1 cellular context compared by ENCODE assay signal in the genomic region with DNA sequence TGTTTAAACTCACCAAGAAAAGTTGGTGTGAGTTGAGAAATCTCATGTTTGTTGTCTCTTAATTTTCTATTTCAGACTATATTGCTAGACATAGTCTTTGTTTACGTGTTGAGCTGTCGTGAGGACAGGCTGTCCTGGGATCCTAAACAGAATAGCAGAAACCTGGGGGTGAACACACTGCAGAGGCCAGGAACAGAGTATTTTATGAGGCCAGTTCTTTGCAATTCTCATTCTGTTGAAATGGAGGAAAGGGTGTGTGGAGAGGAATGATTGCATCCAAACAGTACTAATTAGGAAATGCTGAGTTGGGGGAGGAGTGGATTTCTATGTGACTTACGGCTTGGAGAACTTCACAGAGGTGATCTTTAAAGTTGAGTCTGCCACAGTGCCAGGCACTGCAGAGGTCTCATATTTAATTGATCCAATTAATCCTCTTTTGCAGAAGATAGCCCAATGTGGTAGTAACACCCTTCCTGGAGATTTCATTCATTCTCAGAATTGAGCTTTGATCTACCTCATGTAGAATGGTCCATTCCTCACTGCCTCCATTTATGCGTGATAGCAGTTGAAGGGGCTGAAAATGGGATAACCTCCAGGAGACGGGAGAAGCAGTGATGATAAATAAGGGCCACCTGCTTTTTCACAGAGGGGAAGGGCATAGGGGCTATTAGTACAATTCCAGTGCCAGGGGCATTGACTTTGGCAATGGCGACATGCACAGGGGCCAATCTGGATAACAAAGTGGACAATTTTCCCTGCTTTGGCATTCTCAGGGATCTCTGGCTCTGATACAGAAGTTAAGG.
TF ChIP-seq lines count a peak whose summit lies in the region.

No MANE protein-coding gene starts in this region.

TF ChIP-seq in HEK293, 187 proteins besides CTCF, POLR2A, EP300 and RAD21 (continued from another document):
- TF ChIP-seq, protein P1, sequence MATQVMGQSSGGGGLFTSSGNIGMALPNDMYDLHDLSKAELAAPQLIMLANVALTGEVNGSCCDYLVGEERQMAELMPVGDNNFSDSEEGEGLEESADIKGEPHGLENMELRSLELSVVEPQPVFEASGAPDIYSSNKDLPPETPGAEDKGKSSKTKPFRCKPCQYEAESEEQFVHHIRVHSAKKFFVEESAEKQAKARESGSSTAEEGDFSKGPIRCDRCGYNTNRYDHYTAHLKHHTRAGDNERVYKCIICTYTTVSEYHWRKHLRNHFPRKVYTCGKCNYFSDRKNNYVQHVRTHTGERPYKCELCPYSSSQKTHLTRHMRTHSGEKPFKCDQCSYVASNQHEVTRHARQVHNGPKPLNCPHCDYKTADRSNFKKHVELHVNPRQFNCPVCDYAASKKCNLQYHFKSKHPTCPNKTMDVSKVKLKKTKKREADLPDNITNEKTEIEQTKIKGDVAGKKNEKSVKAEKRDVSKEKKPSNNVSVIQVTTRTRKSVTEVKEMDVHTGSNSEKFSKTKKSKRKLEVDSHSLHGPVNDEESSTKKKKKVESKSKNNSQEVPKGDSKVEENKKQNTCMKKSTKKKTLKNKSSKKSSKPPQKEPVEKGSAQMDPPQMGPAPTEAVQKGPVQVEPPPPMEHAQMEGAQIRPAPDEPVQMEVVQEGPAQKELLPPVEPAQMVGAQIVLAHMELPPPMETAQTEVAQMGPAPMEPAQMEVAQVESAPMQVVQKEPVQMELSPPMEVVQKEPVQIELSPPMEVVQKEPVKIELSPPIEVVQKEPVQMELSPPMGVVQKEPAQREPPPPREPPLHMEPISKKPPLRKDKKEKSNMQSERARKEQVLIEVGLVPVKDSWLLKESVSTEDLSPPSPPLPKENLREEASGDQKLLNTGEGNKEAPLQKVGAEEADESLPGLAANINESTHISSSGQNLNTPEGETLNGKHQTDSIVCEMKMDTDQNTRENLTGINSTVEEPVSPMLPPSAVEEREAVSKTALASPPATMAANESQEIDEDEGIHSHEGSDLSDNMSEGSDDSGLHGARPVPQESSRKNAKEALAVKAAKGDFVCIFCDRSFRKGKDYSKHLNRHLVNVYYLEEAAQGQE (tag by site-specific recombination; IDR thresholded peaks at IDR 0.05), result no peak
- TF ChIP-seq ZNF549 (tag by site-specific recombination; IDR thresholded peaks at IDR 0.05), result no peak
- TF ChIP-seq, protein P2, sequence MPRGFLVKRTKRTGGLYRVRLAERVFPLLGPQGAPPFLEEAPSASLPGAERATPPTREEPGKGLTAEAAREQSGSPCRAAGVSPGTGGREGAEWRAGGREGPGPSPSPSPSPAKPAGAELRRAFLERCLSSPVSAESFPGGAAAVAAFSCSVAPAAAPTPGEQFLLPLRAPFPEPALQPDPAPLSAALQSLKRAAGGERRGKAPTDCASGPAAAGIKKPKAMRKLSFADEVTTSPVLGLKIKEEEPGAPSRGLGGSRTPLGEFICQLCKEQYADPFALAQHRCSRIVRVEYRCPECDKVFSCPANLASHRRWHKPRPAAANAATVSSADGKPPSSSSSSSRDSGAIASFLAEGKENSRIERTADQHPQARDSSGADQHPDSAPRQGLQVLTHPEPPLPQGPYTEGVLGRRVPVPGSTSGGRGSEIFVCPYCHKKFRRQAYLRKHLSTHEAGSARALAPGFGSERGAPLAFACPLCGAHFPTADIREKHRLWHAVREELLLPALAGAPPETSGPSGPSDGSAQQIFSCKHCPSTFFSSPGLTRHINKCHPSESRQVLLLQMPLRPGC (tag by site-specific recombination; IDR thresholded peaks at IDR 0.05), result no peak
- no peak for TF ChIP-seq ZNF426 (tag by site-specific recombination; IDR thresholded peaks at IDR 0.05)
- TF ChIP-seq ZNF211 (tag by site-specific recombination; IDR thresholded peaks at IDR 0.05; ENCODE audit: low read depth), result no peak
- TF ChIP-seq ZNF626 (tag by site-specific recombination; IDR thresholded peaks at IDR 0.05), result no peak
- TF ChIP-seq SP2 (tag by site-specific recombination; IDR thresholded peaks at IDR 0.05), result no peak
- TF ChIP-seq ZNF133 (tag by site-specific recombination; IDR thresholded peaks at IDR 0.05), result no peak
- TF ChIP-seq ZNF621 (tag by site-specific recombination; IDR thresholded peaks at IDR 0.05), result no peak
- TF ChIP-seq, protein P3, sequence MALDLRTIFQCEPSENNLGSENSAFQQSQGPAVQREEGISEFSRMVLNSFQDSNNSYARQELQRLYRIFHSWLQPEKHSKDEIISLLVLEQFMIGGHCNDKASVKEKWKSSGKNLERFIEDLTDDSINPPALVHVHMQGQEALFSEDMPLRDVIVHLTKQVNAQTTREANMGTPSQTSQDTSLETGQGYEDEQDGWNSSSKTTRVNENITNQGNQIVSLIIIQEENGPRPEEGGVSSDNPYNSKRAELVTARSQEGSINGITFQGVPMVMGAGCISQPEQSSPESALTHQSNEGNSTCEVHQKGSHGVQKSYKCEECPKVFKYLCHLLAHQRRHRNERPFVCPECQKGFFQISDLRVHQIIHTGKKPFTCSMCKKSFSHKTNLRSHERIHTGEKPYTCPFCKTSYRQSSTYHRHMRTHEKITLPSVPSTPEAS (tag by site-specific recombination; IDR thresholded peaks at IDR 0.05), result no peak
- TF ChIP-seq ZNF140 (tag by site-specific recombination; IDR thresholded peaks at IDR 0.05), result no peak
- TF ChIP-seq, protein P4, sequence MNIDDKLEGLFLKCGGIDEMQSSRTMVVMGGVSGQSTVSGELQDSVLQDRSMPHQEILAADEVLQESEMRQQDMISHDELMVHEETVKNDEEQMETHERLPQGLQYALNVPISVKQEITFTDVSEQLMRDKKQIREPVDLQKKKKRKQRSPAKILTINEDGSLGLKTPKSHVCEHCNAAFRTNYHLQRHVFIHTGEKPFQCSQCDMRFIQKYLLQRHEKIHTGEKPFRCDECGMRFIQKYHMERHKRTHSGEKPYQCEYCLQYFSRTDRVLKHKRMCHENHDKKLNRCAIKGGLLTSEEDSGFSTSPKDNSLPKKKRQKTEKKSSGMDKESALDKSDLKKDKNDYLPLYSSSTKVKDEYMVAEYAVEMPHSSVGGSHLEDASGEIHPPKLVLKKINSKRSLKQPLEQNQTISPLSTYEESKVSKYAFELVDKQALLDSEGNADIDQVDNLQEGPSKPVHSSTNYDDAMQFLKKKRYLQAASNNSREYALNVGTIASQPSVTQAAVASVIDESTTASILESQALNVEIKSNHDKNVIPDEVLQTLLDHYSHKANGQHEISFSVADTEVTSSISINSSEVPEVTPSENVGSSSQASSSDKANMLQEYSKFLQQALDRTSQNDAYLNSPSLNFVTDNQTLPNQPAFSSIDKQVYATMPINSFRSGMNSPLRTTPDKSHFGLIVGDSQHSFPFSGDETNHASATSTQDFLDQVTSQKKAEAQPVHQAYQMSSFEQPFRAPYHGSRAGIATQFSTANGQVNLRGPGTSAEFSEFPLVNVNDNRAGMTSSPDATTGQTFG (tag by site-specific recombination; IDR thresholded peaks at IDR 0.05; ENCODE audit: borderline replicate concordance), result no peak
- TF ChIP-seq ZNF585B (tag by site-specific recombination; IDR thresholded peaks at IDR 0.05), result no peak
- TF ChIP-seq REPIN1 (tag by site-specific recombination; IDR thresholded peaks at IDR 0.05; ENCODE audit: low read depth), result no peak
- no peak for TF ChIP-seq ZSCAN30 (tag by site-specific recombination; IDR thresholded peaks at IDR 0.05)
- no peak for TF ChIP-seq ZNF157 (tag by site-specific recombination; IDR thresholded peaks at IDR 0.05)
- TF ChIP-seq, protein P5, sequence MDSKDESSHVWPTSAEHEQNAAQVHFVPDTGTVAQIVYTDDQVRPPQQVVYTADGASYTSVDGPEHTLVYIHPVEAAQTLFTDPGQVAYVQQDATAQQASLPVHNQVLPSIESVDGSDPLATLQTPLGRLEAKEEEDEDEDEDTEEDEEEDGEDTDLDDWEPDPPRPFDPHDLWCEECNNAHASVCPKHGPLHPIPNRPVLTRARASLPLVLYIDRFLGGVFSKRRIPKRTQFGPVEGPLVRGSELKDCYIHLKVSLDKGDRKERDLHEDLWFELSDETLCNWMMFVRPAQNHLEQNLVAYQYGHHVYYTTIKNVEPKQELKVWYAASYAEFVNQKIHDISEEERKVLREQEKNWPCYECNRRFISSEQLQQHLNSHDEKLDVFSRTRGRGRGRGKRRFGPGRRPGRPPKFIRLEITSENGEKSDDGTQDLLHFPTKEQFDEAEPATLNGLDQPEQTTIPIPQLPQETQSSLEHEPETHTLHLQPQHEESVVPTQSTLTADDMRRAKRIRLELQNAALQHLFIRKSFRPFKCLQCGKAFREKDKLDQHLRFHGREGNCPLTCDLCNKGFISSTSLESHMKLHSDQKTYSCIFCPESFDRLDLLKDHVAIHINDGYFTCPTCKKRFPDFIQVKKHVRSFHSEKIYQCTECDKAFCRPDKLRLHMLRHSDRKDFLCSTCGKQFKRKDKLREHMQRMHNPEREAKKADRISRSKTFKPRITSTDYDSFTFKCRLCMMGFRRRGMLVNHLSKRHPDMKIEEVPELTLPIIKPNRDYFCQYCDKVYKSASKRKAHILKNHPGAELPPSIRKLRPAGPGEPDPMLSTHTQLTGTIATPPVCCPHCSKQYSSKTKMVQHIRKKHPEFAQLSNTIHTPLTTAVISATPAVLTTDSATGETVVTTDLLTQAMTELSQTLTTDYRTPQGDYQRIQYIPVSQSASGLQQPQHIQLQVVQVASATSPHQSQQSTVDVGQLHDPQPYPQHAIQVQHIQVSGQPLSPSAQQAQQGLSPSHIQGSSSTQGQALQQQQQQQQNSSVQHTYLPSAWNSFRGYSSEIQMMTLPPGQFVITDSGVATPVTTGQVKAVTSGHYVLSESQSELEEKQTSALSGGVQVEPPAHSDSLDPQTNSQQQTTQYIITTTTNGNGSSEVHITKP (tag by site-specific recombination; IDR thresholded peaks at IDR 0.05), result peak; percentile 75
- no peak for TF ChIP-seq ZEB2 (tag by site-specific recombination; IDR thresholded peaks at IDR 0.05)
- TF ChIP-seq ZNF274 (IDR thresholded peaks at IDR 0.05; ENCODE audit: low read length), result no peak
- no peak for TF ChIP-seq ZNF274 (tag by site-specific recombination; IDR thresholded peaks at IDR 0.05; ENCODE audit: borderline replicate concordance)
- no peak for TF ChIP-seq ZNF521 (tag by site-specific recombination; IDR thresholded peaks at IDR 0.05)
- TF ChIP-seq ZNF433 (tag by site-specific recombination; IDR thresholded peaks at IDR 0.05; ENCODE audit: low read depth), result no peak
- peak; percentile 36; the same call in 1 of the 2 replicates for TF ChIP-seq ZBTB20 (tag by site-specific recombination; IDR thresholded peaks at IDR 0.05)
- TF ChIP-seq, protein P6, sequence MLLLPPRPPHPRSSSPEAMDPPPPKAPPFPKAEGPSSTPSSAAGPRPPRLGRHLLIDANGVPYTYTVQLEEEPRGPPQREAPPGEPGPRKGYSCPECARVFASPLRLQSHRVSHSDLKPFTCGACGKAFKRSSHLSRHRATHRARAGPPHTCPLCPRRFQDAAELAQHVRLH (tag by site-specific recombination; IDR thresholded peaks at IDR 0.05), result no peak
- no peak for TF ChIP-seq ZNF571 (tag by site-specific recombination; IDR thresholded peaks at IDR 0.05)
- no peak for TF ChIP-seq ZNF707 (tag by site-specific recombination; IDR thresholded peaks at IDR 0.05)
- no peak for TF ChIP-seq ZNF16 (tag by site-specific recombination; IDR thresholded peaks at IDR 0.05; ENCODE audit: low read depth)
- TF ChIP-seq ZNF366 (tag by site-specific recombination; conservative IDR thresholded peaks at IDR 0.05), result no peak
- TF ChIP-seq ZBTB1 (tag by site-specific recombination; IDR thresholded peaks at IDR 0.05), result no peak
- no peak for TF ChIP-seq ZNF112 (tag by site-specific recombination; IDR thresholded peaks at IDR 0.05)
TF ChIP-seq in HEK293: peak in this region for 7.
